Comparison of ENCODE assay signal across 8 cellular contexts in genomic region chr13:40388617-40389016, GRCh38.
DNase-seq lines count a peak whose midpoint lies in the region; ATAC-seq and TF ChIP-seq lines count a peak whose summit lies in the region.

No MANE protein-coding gene starts in this region.

- DNase-seq in 8988T, result peak; percentile 29
- DNase-seq in GM19238 (ENCODE audit: insufficient read length, low spot score), result peak; percentile 61
- DNase-seq in effector CD8-positive, alpha-beta T cell (lab: John Stamatoyannopoulos, UW), result peak; percentile 38
- DNase-seq in stimulated activated CD4-positive, alpha-beta T cell treated with anti-CD3 and anti-CD28 coated beads, Interleukin-4, amount 100 ng/mL, for 24 hours, result peak; percentile 79
- DNase-seq in glutamatergic neuron, result no peak
- DNase-seq in PC-9, result no peak

- H3K27me3 Mint-ChIP-seq in glutamatergic neuron (ENCODE audit: unreplicated experiment), result peaks cover 3% of the 10 kb centered on the region

- H3F3A ChIP-seq in PC-9 (ENCODE audit: insufficient read depth, low read depth), result no peaks in the 10 kb centered on the region

- H3K9me3 ChIP-seq in PC-9 (ENCODE audit: insufficient read depth, low read depth), result no peaks in the 10 kb centered on the region

- H3K27ac Mint-ChIP-seq in glutamatergic neuron (ENCODE audit: unreplicated experiment), result no peak overlapping the region

- no TSS peak for BruUV-seq in PC-9 (replicated peaks; lab: Mats Ljungman, UMichigan)

- H3K4me2 ChIP-seq in PC-9, result no peak overlapping the region

- POLR2A ChIA-PET in PC-9 (lab: Charles Lee; ENCODE audit: unreplicated experiment), result no interaction called here

- intact Hi-C loops in PC-9 (cut with micrococcal nuclease; ENCODE audit: unreplicated experiment), result no loop called here

- peaks cover 6% of the 10 kb centered on the region for H3K4me1 Mint-ChIP-seq in glutamatergic neuron (ENCODE audit: low read depth, unreplicated experiment)

- CTCF ChIA-PET in PC-9 (lab: Charles Lee), result no interaction called here

- H3K4me3 Mint-ChIP-seq in glutamatergic neuron (ENCODE audit: unreplicated experiment), result no peak overlapping the region

- no peaks in the 10 kb centered on the region for H4K20me1 ChIP-seq in PC-9 (ENCODE audit: insufficient read depth)

- no peak overlapping the region for H3K27ac ChIP-seq in PC-9

- H3K27me3 ChIP-seq in PC-9 (ENCODE audit: insufficient read depth, low read depth), result no peaks in the 10 kb centered on the region

- no peaks in the 10 kb centered on the region for H3K4me1 ChIP-seq in PC-9 (replicated peaks; ENCODE audit: insufficient read depth)

- H3K9me3 Mint-ChIP-seq in glutamatergic neuron (ENCODE audit: unreplicated experiment), result peaks cover 1% of the 10 kb centered on the region

- no peaks in the 10 kb centered on the region for H3K79me2 ChIP-seq in PC-9 (ENCODE audit: low read depth)

- H2AFZ ChIP-seq in PC-9, result no peak overlapping the region

- TF ChIP-seq CTCF in glutamatergic neuron (IDR thresholded peaks at IDR 0.05; ENCODE audit: partially characterized antibody, unreplicated experiment) (no peak), PC-9 (conservative IDR thresholded peaks at IDR 0.05) (no peak)

- no peaks in the 10 kb centered on the region for H3K36me3 ChIP-seq in PC-9 (ENCODE audit: low read depth)

- no peaks in the 10 kb centered on the region for H3K9me2 ChIP-seq in PC-9 (ENCODE audit: insufficient read depth)

- no peak overlapping the region for H3K4me3 ChIP-seq in PC-9

- ATAC-seq in HG03354 (IDR thresholded peaks at IDR 0.05; ENCODE audit: poor library complexity, severe bottlenecking, unreplicated experiment), result peak; percentile 99
- ATAC-seq in activated CD4-positive, CD25-positive, alpha-beta regulatory T cell treated with anti-CD3 and anti-CD28 coated beads, Interleukin-2, amount 50 U/mL, for 24 hours, result peak; percentile 97 to 98

- no peaks in the 10 kb centered on the region for H3K36me3 Mint-ChIP-seq in glutamatergic neuron (ENCODE audit: unreplicated experiment)

Comparison
In these comparisons a context has a peak if more than half of its experiments do, and no peak if none do; other contexts are left out.
1. DNase-seq: peak in 8988T (single experiment), GM19238 (single experiment), effector CD8-positive, alpha-beta T cell (single experiment) and stimulated activated CD4-positive, alpha-beta T cell treated with anti-CD3 and anti-CD28 coated beads, Interleukin-4, amount 100 ng/mL, for 24 hours (single experiment); none in glutamatergic neuron (single experiment) and PC-9 (0 of 2).